In genomic region chr16:67115649-67116048, GRCh38 we compare ENCODE assay signal across 1 cellular context.
TF ChIP-seq lines count a peak whose summit lies in the region.

No MANE protein-coding gene starts in this region.

TF ChIP-seq in SK-N-SH, 30 proteins besides CTCF, POLR2A, EP300 and RAD21:
- TF ChIP-seq, protein P1, sequence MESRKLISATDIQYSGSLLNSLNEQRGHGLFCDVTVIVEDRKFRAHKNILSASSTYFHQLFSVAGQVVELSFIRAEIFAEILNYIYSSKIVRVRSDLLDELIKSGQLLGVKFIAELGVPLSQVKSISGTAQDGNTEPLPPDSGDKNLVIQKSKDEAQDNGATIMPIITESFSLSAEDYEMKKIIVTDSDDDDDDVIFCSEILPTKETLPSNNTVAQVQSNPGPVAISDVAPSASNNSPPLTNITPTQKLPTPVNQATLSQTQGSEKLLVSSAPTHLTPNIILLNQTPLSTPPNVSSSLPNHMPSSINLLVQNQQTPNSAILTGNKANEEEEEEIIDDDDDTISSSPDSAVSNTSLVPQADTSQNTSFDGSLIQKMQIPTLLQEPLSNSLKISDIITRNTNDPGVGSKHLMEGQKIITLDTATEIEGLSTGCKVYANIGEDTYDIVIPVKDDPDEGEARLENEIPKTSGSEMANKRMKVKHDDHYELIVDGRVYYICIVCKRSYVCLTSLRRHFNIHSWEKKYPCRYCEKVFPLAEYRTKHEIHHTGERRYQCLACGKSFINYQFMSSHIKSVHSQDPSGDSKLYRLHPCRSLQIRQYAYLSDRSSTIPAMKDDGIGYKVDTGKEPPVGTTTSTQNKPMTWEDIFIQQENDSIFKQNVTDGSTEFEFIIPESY (IDR thresholded peaks at IDR 0.05; ENCODE audit: borderline replicate concordance, low read depth) = no peak
- TF ChIP-seq JUND (IDR thresholded peaks at IDR 0.05) (peak; percentile 84), POLR2AphosphoS5 (IDR thresholded peaks at IDR 0.05; ENCODE audit: low read depth, low read length) (no peak), TCF12 (IDR thresholded peaks at IDR 0.05) (peak; percentile 59), FOSL2 (IDR thresholded peaks at IDR 0.05; ENCODE audit: borderline replicate concordance, low read depth) (peak; percentile 86), MAX (IDR thresholded peaks at IDR 0.05; ENCODE audit: low read depth) (peak; percentile 49; the same call in 1 of the 2 replicates), RCOR1 (IDR thresholded peaks at IDR 0.05; ENCODE audit: low read length) (no peak), ELF1 (IDR thresholded peaks at IDR 0.05) (no peak), YY1 (IDR thresholded peaks at IDR 0.05; ENCODE audit: low read depth) (no peak), FOXM1 (IDR thresholded peaks at IDR 0.05; ENCODE audit: low read depth) (no peak), PBX3 (IDR thresholded peaks at IDR 0.05) (peak; percentile 18; the same call in 1 of the 2 replicates)
- TF ChIP-seq, protein P2, sequence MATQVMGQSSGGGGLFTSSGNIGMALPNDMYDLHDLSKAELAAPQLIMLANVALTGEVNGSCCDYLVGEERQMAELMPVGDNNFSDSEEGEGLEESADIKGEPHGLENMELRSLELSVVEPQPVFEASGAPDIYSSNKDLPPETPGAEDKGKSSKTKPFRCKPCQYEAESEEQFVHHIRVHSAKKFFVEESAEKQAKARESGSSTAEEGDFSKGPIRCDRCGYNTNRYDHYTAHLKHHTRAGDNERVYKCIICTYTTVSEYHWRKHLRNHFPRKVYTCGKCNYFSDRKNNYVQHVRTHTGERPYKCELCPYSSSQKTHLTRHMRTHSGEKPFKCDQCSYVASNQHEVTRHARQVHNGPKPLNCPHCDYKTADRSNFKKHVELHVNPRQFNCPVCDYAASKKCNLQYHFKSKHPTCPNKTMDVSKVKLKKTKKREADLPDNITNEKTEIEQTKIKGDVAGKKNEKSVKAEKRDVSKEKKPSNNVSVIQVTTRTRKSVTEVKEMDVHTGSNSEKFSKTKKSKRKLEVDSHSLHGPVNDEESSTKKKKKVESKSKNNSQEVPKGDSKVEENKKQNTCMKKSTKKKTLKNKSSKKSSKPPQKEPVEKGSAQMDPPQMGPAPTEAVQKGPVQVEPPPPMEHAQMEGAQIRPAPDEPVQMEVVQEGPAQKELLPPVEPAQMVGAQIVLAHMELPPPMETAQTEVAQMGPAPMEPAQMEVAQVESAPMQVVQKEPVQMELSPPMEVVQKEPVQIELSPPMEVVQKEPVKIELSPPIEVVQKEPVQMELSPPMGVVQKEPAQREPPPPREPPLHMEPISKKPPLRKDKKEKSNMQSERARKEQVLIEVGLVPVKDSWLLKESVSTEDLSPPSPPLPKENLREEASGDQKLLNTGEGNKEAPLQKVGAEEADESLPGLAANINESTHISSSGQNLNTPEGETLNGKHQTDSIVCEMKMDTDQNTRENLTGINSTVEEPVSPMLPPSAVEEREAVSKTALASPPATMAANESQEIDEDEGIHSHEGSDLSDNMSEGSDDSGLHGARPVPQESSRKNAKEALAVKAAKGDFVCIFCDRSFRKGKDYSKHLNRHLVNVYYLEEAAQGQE (IDR thresholded peaks at IDR 0.05; ENCODE audit: low read depth, low read length) = 0 out of 2 replicates have a peak, but pooled peaks have one; percentile 18
